Comparison of ENCODE assay signal across 1 cellular context in genomic region chr4:86934772-86935498, GRCh38.
TF ChIP-seq lines count a peak whose summit lies in the region.

Gene AFF1, plus strand, starts transcription at chr4:86935011. Its CDS starts 13,523 bp downstream, at chr4:86948534.

TF ChIP-seq in HepG2, 621 proteins besides CTCF, POLR2A, EP300 and RAD21 (continued from another document and continues in another):
- TF ChIP-seq HIC2 (CRISPR knock-in tag; IDR thresholded peaks at IDR 0.05; ENCODE audit: low read depth) (no peak; the same call in 1 of the 2 replicates), ZNF34 (CRISPR knock-in tag; IDR thresholded peaks at IDR 0.05; ENCODE audit: borderline replicate concordance) (peak; percentile 63; the same call in 1 of the 2 replicates), ZFX (CRISPR knock-in tag; IDR thresholded peaks at IDR 0.05; ENCODE audit: low read depth) (peak; percentile 78), SALL2 (CRISPR knock-in tag; IDR thresholded peaks at IDR 0.05) (peak; percentile 82), ZFP37 (CRISPR knock-in tag; IDR thresholded peaks at IDR 0.05; ENCODE audit: borderline replicate concordance) (no peak), SNAPC2 (CRISPR knock-in tag; IDR thresholded peaks at IDR 0.05) (no peak), TP53 (CRISPR knock-in tag; conservative IDR thresholded peaks at IDR 0.05) (no peak), HMG20B (CRISPR knock-in tag; conservative IDR thresholded peaks at IDR 0.05) (no peak), THRA (CRISPR knock-in tag; IDR thresholded peaks at IDR 0.05; ENCODE audit: borderline replicate concordance) (peak; percentile 68), ZNF546 (CRISPR knock-in tag; conservative IDR thresholded peaks at IDR 0.05) (peak; percentile 68; the same call in 1 of the 2 replicates), ZNF264 (CRISPR knock-in tag; IDR thresholded peaks at IDR 0.05) (no peak), TOE1 (CRISPR knock-in tag; IDR thresholded peaks at IDR 0.05) (no peak), NKX3-1 (CRISPR knock-in tag; IDR thresholded peaks at IDR 0.05) (no peak), SMARCE1 (IDR thresholded peaks at IDR 0.05; ENCODE audit: borderline replicate concordance) (no peak), MED1 (CRISPR knock-in tag; IDR thresholded peaks at IDR 0.05) (peak; percentile 78), FOXA3 (CRISPR knock-in tag; IDR thresholded peaks at IDR 0.05) (peak; percentile 41; the same call in 1 of the 2 replicates), ZNF124 (CRISPR knock-in tag; IDR thresholded peaks at IDR 0.05) (no peak; the same call in 1 of the 2 replicates), FOXM1 (CRISPR knock-in tag; IDR thresholded peaks at IDR 0.05) (no peak), IKZF1 (IDR thresholded peaks at IDR 0.05) (no peak), ZNF691 (CRISPR knock-in tag; IDR thresholded peaks at IDR 0.05; ENCODE audit: borderline replicate concordance, low read depth) (peak; percentile 82; the same call in 1 of the 2 replicates), CEBPG (CRISPR knock-in tag; IDR thresholded peaks at IDR 0.05) (no peak), MXD3 (CRISPR knock-in tag; IDR thresholded peaks at IDR 0.05) (no peak), ZNF792 (CRISPR knock-in tag; IDR thresholded peaks at IDR 0.05) (peak; percentile 41; the same call in 1 of the 2 replicates), STAT5B (CRISPR knock-in tag; IDR thresholded peaks at IDR 0.05) (no peak), ZNF430 (CRISPR knock-in tag; IDR thresholded peaks at IDR 0.05) (no peak), SIX1 (CRISPR knock-in tag; IDR thresholded peaks at IDR 0.05; ENCODE audit: borderline replicate concordance) (no peak), NCOA5 (CRISPR knock-in tag; IDR thresholded peaks at IDR 0.05) (no peak), ZNF574 (CRISPR knock-in tag; IDR thresholded peaks at IDR 0.05) (peak; percentile 71), YEATS4 (CRISPR knock-in tag; IDR thresholded peaks at IDR 0.05; ENCODE audit: borderline replicate concordance) (no peak; the same call in none of the 2 replicates), ZNF331 (CRISPR knock-in tag; IDR thresholded peaks at IDR 0.05) (peak; percentile 63), TMF1 (CRISPR knock-in tag; IDR thresholded peaks at IDR 0.05; ENCODE audit: low read depth) (no peak; the same call in 1 of the 2 replicates), TRIM22 (IDR thresholded peaks at IDR 0.05) (no peak), YY1 (IDR thresholded peaks at IDR 0.05; ENCODE audit: insufficient read depth, insufficient replicate concordance, low read depth, low read length) (peak; percentile 64), ZBTB25 (CRISPR knock-in tag; IDR thresholded peaks at IDR 0.05) (peak; percentile 77; the same call in 1 of the 2 replicates), PPARG (CRISPR knock-in tag; conservative IDR thresholded peaks at IDR 0.05) (0 out of 2 replicates have a peak, but pooled peaks have one; percentile 10), NBN (conservative IDR thresholded peaks at IDR 0.05) (no peak), ZNF7 (CRISPR knock-in tag; IDR thresholded peaks at IDR 0.05) (no peak), SRSF1 (optimal IDR thresholded peaks at IDR 0.05; ENCODE audit: low read depth, low read length) (no peak), SAFB2 (CRISPR knock-in tag; IDR thresholded peaks at IDR 0.05; ENCODE audit: borderline replicate concordance, low read depth) (peak; percentile 66), ZNF879 (CRISPR knock-in tag; IDR thresholded peaks at IDR 0.05) (no peak), ZSCAN29 (CRISPR knock-in tag; conservative IDR thresholded peaks at IDR 0.05) (peak; percentile 82; the same call in 1 of the 2 replicates), ZNF766 (CRISPR knock-in tag; IDR thresholded peaks at IDR 0.05; ENCODE audit: borderline replicate concordance) (no peak), ZNF724P (CRISPR knock-in tag; IDR thresholded peaks at IDR 0.05; ENCODE audit: borderline replicate concordance) (peak; percentile 61; the same call in 1 of the 2 replicates), ATAD3A (CRISPR knock-in tag; IDR thresholded peaks at IDR 0.05) (no peak), AFF4 (CRISPR knock-in tag; IDR thresholded peaks at IDR 0.05) (no peak; the same call in 1 of the 2 replicates), REL (CRISPR knock-in tag; conservative IDR thresholded peaks at IDR 0.05) (peak; percentile 50; the same call in 1 of the 2 replicates), GLMP (CRISPR knock-in tag; IDR thresholded peaks at IDR 0.05; ENCODE audit: borderline replicate concordance) (no peak), ZMAT3 (CRISPR knock-in tag; conservative IDR thresholded peaks at IDR 0.05) (peak; percentile 82), RCOR2 (CRISPR knock-in tag; IDR thresholded peaks at IDR 0.05) (no peak), NFE2L1 (CRISPR knock-in tag; IDR thresholded peaks at IDR 0.05; ENCODE audit: borderline replicate concordance) (no peak), ZNF781 (CRISPR knock-in tag; IDR thresholded peaks at IDR 0.05; ENCODE audit: borderline replicate concordance, not compliant biosample characterization) (no peak), ZNF567 (CRISPR knock-in tag; IDR thresholded peaks at IDR 0.05; ENCODE audit: borderline replicate concordance) (no peak), NFRKB (IDR thresholded peaks at IDR 0.05) (no peak), UBTF (CRISPR knock-in tag; IDR thresholded peaks at IDR 0.05) (peak; percentile 95)
